In the genomic region with DNA sequence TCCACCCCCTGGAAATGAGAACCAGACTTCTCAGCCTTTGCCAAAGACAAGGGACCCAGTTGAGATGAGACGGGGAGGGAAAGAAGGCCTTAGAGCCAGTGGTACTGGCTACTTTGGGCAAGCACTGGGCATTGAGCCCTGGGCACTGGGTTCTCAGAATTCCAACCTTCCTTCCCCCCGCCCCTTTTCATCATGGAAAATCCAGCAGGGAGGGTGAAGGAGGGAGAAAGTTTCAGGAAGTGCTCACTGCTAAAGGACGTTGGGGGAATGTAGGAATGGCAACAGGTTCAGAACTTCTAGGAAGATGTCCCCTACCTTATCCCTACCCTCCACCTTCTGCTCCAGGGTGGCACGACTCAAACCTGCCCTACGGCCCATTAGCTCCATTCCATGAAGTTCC, we compare ENCODE assay signal across 10 cellular contexts. TPM values are rescaled to one million over a fixed set of nuclear protein-coding genes. Genes with fewer than 3 reads are reported as not detected.
DNase-seq lines count a peak whose midpoint lies in the region; ATAC-seq, FAIRE-seq and TF ChIP-seq lines count a peak whose summit lies in the region.
"Had no signal": no experiment of that assay in that cellular context is flagged by ENCODE, and none has a peak within 500 bp of the region (broad histone marks: within the 10 kb centered on the region; RNA-seq: fewer than 3 reads in every experiment).

No MANE protein-coding gene starts in this region.

- no peaks in the 10 kb centered on the region for H3K9me1 ChIP-seq in K562 (ENCODE audit: control insufficient read depth, insufficient read depth, low read length)

- no TSS peak for BruUV-seq in K562 (replicated peaks; lab: Mats Ljungman, UMichigan)

- CTCF ChIA-PET in K562 (lab: Yijun Ruan, JAX; ENCODE audit: low intra/inter-chr PET ratio), result no interaction called here

- H3K79me2 ChIP-seq in K562 (ENCODE audit: control insufficient read depth, insufficient read depth, low read length), result peaks cover 4% of the 10 kb centered on the region; the same call in 1 of the 3 replicates

- no peak for FAIRE-seq in K562 (lab: Jason Lieb, UNC)

- no peak for TF ChIP-seq EP300 in K562 (IDR thresholded peaks at IDR 0.05; ENCODE audit: low read length)
- no peak for TF ChIP-seq EP300 in transverse colon (IDR thresholded peaks at IDR 0.05; ENCODE audit: low read depth)

- H3K36me3 Mint-ChIP-seq in activated T-cell treated with anti-CD3 and anti-CD28 coated beads, Interleukin-2, amount 50 U/mL, for 72 hours (ENCODE audit: insufficient read depth in 2 of 2), result peaks cover 3 to 9% of the 10 kb centered on the region in 2 donors
- H3K36me3 Mint-ChIP-seq in memory B cell, result no peaks in the 10 kb centered on the region

- H3K27me3 ChIP-seq in K562 (ENCODE audit: control insufficient read depth in 2 of 2, insufficient read depth in 2 of 2, low read length in 2 of 2) (no peaks in the 10 kb centered on the region), transverse colon (no peaks in the 10 kb centered on the region)

- no peak for TF ChIP-seq RAD21 in K562 (CRISPR knock-in tag; conservative IDR thresholded peaks at IDR 0.05 in 1 of 2, IDR thresholded peaks at IDR 0.05 in 1 of 2)

- TF ChIP-seq POLR2A in K562 (conservative IDR thresholded peaks at IDR 0.05) (no peak), transverse colon (IDR thresholded peaks at IDR 0.05) (no peak)

- H4K20me1 ChIP-seq in K562 (replicated peaks; ENCODE audit: control insufficient read depth, insufficient read depth, low read length), result peaks cover 6% of the 10 kb centered on the region

- no peak for ATAC-seq in activated T-cell treated with anti-CD3 and anti-CD28 coated beads, Interleukin-2, amount 50 U/mL, for 72 hours (replicated peaks in 1 of 2)
- no peak for ATAC-seq in K562
- ATAC-seq in memory B cell (ENCODE audit: low read depth), result no peak
- ATAC-seq in GM19351 (IDR thresholded peaks at IDR 0.05; ENCODE audit: unreplicated experiment), result no peak

- in situ Hi-C loops in K562 (cut with MboI) (no loop called here), transverse colon (cut with MboI; ENCODE audit: low pct_ligation_motif_present in 1 of 4, low pct_unique_long_range_greater_than_20kb in 1 of 4, low sequenced_read_pairs in 3 of 4) (no loop called here)

- peak overlapping the region; percentile 86 to 99 for H3K4me3 Mint-ChIP-seq in activated T-cell treated with anti-CD3 and anti-CD28 coated beads, Interleukin-2, amount 50 U/mL, for 72 hours
- H3K4me3 Mint-ChIP-seq in memory B cell, result peak overlapping the region; percentile 87

- no peak for TF ChIP-seq CTCF in K562 (IDR thresholded peaks at IDR 0.05 in 2 of 3, conservative IDR thresholded peaks at IDR 0.05 in 1 of 3; ENCODE audit: insufficient read depth in 2 of 3, low read depth in 1 of 3, low read length in 3 of 3)
- no peak for TF ChIP-seq CTCF in transverse colon (IDR thresholded peaks at IDR 0.05)

- peak overlapping the region; percentile 67; the same call in 1 of the 2 replicates for H3K4me3 ChIP-seq in K562
- H3K4me3 ChIP-seq in transverse colon, result peak overlapping the region in 3 of 4 donors; percentile 47 to 77 (median 58)

- no peak for DNase-seq in activated T-cell treated with anti-CD3 and anti-CD28 coated beads, Interleukin-2, amount 50 U/mL, for 72 hours
- DNase-seq in activated T-cell treated with anti-CD3 and anti-CD28 coated beads, Interleukin-2, amount 50 U/mL, for 1 hour, result no peak
- DNase-seq in K562 (ENCODE audit: extremely low read depth in 1 of 4, low spot score in 3 of 4) (no peak), memory B cell (ENCODE audit: low spot score in 2 of 2) (no peak), transverse colon (no peak), NCI-H226 (no peak), NCI-H82 treated with DMSO at 0.1 percent for 48 hours (lab: John Stamatoyannopoulos, UW; ENCODE audit: unreplicated experiment) (no peak)
- DNase-seq: cerebellar nuclear complex; stimulated activated CD4-positive, alpha-beta T cell treated with anti-CD3 and anti-CD28 coated beads, Interleukin-1b, Interleukin-23, amount 100 ng/mL, for 48 hours had no signal

- H3K36me3 ChIP-seq in K562 (ENCODE audit: control insufficient read depth, insufficient read depth, low read length), result peaks cover 11% of the 10 kb centered on the region; the same call in 2 of the 3 replicates
- H3K36me3 ChIP-seq in transverse colon, result no peaks in the 10 kb centered on the region

- no peaks in the 10 kb centered on the region for H3K9me3 ChIP-seq in K562 (replicated peaks; ENCODE audit: control insufficient read depth, insufficient read depth, low read depth, low read length)
- no peaks in the 10 kb centered on the region for H3K9me3 ChIP-seq in transverse colon

- peak overlapping the region; percentile 97 for H3K4me2 ChIP-seq in K562 (ENCODE audit: insufficient read depth, low read length)

- peaks cover 7% of the 10 kb centered on the region for H3K27me3 Mint-ChIP-seq in activated T-cell treated with anti-CD3 and anti-CD28 coated beads, Interleukin-2, amount 50 U/mL, for 72 hours (ENCODE audit: low read depth)
- H3K27me3 Mint-ChIP-seq in memory B cell, result no peaks in the 10 kb centered on the region

- H3K4me1 ChIP-seq in K562 (replicated peaks in 1 of 2; ENCODE audit: control insufficient read depth in 2 of 2, insufficient read depth in 2 of 2, low read length in 2 of 2), result peaks cover 48 to 56% of the 10 kb centered on the region in 2 experiments
- peaks cover 27 to 64% (median 54%) of the 10 kb centered on the region in 4 donors for H3K4me1 ChIP-seq in transverse colon

- intact Hi-C loops in K562 (cut with micrococcal nuclease) (loop anchor here (5.0 kb wide), 1 partner anchor 38 kb away; a partner anchor contains a TSS), transverse colon (cut with DNase I; ENCODE audit: low total_unique reads) (no loop called here)

- peak overlapping the region; percentile 72 to 84; a peak in 3 of 4 replicates for H3K9ac ChIP-seq in K562 (ENCODE audit: insufficient read depth in 1 of 2, low read depth in 2 of 2, low read length in 2 of 2)

- H3K9me3 Mint-ChIP-seq in activated T-cell treated with anti-CD3 and anti-CD28 coated beads, Interleukin-2, amount 50 U/mL, for 72 hours, result no peaks in the 10 kb centered on the region
- H3K9me3 Mint-ChIP-seq in memory B cell, result no peaks in the 10 kb centered on the region

- peak overlapping the region; percentile 88 for H3K27ac ChIP-seq in K562 (ENCODE audit: extremely low read depth, low read depth, low read length)
- peak overlapping the region; percentile 96 to 99 (median 98) for H3K27ac ChIP-seq in transverse colon

- 0 out of 2 replicates have a peak overlapping the region, but pooled peaks have one; percentile 71 for H2AFZ ChIP-seq in K562 (ENCODE audit: low read depth, low read length)

- H3K4me1 Mint-ChIP-seq in activated T-cell treated with anti-CD3 and anti-CD28 coated beads, Interleukin-2, amount 50 U/mL, for 72 hours (ENCODE audit: low read depth), result peaks cover 32% of the 10 kb centered on the region
- H3K4me1 Mint-ChIP-seq in memory B cell, result peaks cover 7% of the 10 kb centered on the region

- WGBS in K562 (ENCODE audit: insufficient coverage, low coverage, missing lambda C conversion rate), result 60% methylated on average over 4 of the region's 5 CpGs
- 46% methylated on average over 5 of the region's 5 CpGs; no CpG with 5 or more reads in 1 of the 2 donors for WGBS in transverse colon (ENCODE audit: low coverage in 1 of 2), 2 donors

- no peak overlapping the region for H3K27ac Mint-ChIP-seq in activated T-cell treated with anti-CD3 and anti-CD28 coated beads, Interleukin-2, amount 50 U/mL, for 72 hours
- no peak overlapping the region for H3K27ac Mint-ChIP-seq in memory B cell

- POLR2A ChIA-PET in K562 (lab: Yijun Ruan, JAX), result interaction anchor here (0.8 to 3.8 kb wide), 3 partner anchors 8 to 104 kb away, joined by 3 to 20 read pairs (median 3); no protein-coding TSS in a partner anchor

RNA-seq across cellular contexts. Expression of a gene that starts 4.2 kb away (rescaled TPM):
- total RNA-seq in activated T-cell treated with anti-CD3 and anti-CD28 coated beads, Interleukin-2, amount 50 U/mL, for 72 hours, result 1 to 10 TPM; 1.5 to 2.6 TPM
- total RNA-seq in K562 (2011; cell fraction: chromatin; rRNA removed; ENCODE audit: low replicate concordance), result 7.1 and 23.0 TPM in 2 replicates
- total RNA-seq in K562 (2011; cell fraction: nucleolus; rRNA removed), result 8.0 and 14.7 TPM in 2 replicates
- total RNA-seq in K562 (2011; cell fraction: nucleoplasm; rRNA removed), result 8.0 and 11.1 TPM in 2 replicates
- total RNA-seq in K562 (2014; rRNA removed) (1.2 and 1.3 TPM in 2 replicates), K562 (2014; rRNA removed; fragmentation: Illumina TruSeq; extraction: Trizol) (0.41 and 0.73 TPM in 2 replicates), K562 (2015; rRNA removed; fragmentation: Illumina TruSeq; extraction: Trizol) (0.65 and 0.79 TPM in 2 replicates), K562 (2021) (2.8 and 3.1 TPM in 2 replicates), transverse colon (100 to 1,000 TPM in 2 of 4 donors, 10 to 100 TPM in 2; 48.2 to 397 (median 169) TPM)
- polyA plus RNA-seq in K562 (2011; rRNA removed) (1.3 and 1.7 TPM in 2 replicates), K562 (2014; fragmentation: Illumina TruSeq; extraction: Trizol) (1.4 and 1.6 TPM in 2 replicates), K562 (2014; fragmentation: Nextera tagmentation; extraction: Ambion mirVana) (under 1 TPM in 1 of 2 experiments, not detected in 1; 0.28 TPM), K562 (2014; rRNA removed) (1.0 and 2.8 TPM in 2 replicates)
- polyA plus RNA-seq in K562 (2011; cell fraction: cytosol; rRNA removed), result 0.91 and 1.3 TPM in 2 replicates
- polyA plus RNA-seq in K562 (2011; cell fraction: nucleus; rRNA removed), result 7.6 and 16.8 TPM in 2 replicates
- polyA plus RNA-seq in K562 (2012), result 1.5 and 2.8 TPM in 2 replicates
- 2.3 and 2.9 TPM in 2 replicates for polyA minus RNA-seq in K562 (2011; rRNA and poly(A)+ RNA removed)
- 4.6 and 4.9 TPM in 2 replicates for polyA minus RNA-seq in K562 (2011; cell fraction: cytosol; rRNA and poly(A)+ RNA removed)
- polyA minus RNA-seq in K562 (2011; cell fraction: nucleus; rRNA and poly(A)+ RNA removed), result 9.4 and 13.6 TPM in 2 replicates

RNA-seq across cellular contexts. Expression of a gene that starts 33.5 kb away (rescaled TPM):
- total RNA-seq in activated T-cell treated with anti-CD3 and anti-CD28 coated beads, Interleukin-2, amount 50 U/mL, for 72 hours, result 10 to 100 TPM; 30.0 to 31.5 TPM
- 10.8 and 27.6 TPM in 2 replicates for total RNA-seq in K562 (2011; cell fraction: chromatin; rRNA removed; ENCODE audit: low replicate concordance)
- total RNA-seq in K562 (2011; cell fraction: nucleolus; rRNA removed), result 15.0 and 17.4 TPM in 2 replicates
- 15.6 and 18.3 TPM in 2 replicates for total RNA-seq in K562 (2011; cell fraction: nucleoplasm; rRNA removed)
- total RNA-seq in K562 (2014; rRNA removed), result 8.4 and 10.6 TPM in 2 replicates
- 4.1 and 5.1 TPM in 2 replicates for total RNA-seq in K562 (2014; rRNA removed; fragmentation: Illumina TruSeq; extraction: Trizol)
- total RNA-seq in K562 (2015; rRNA removed; fragmentation: Illumina TruSeq; extraction: Trizol), result 5.0 and 5.9 TPM in 2 replicates
- 10.8 and 13.6 TPM in 2 replicates for total RNA-seq in K562 (2021)
- 6.2 and 7.6 TPM in 2 replicates for polyA plus RNA-seq in K562 (2011; rRNA removed)
- 8.6 and 18.4 TPM in 2 replicates for polyA plus RNA-seq in K562 (2011; cell fraction: cytosol; rRNA removed)
- 11.1 and 16.3 TPM in 2 replicates for polyA plus RNA-seq in K562 (2011; cell fraction: nucleus; rRNA removed)
- 11.4 and 11.7 TPM in 2 replicates for polyA plus RNA-seq in K562 (2012)
- polyA plus RNA-seq in K562 (2014; fragmentation: Illumina TruSeq; extraction: Trizol), result 10.6 and 11.4 TPM in 2 replicates
- 1 to 10 TPM; 1.5 to 2.6 TPM for polyA plus RNA-seq in K562 (2014; fragmentation: Nextera tagmentation; extraction: Ambion mirVana)
- 9.1 and 11.0 TPM in 2 replicates for polyA plus RNA-seq in K562 (2014; rRNA removed)
- 7.4 and 10.3 TPM in 2 replicates for polyA minus RNA-seq in K562 (2011; rRNA and poly(A)+ RNA removed)
- 6.8 and 11.6 TPM in 2 replicates for polyA minus RNA-seq in K562 (2011; cell fraction: cytosol; rRNA and poly(A)+ RNA removed)
- 6.6 and 7.5 TPM in 2 replicates for polyA minus RNA-seq in K562 (2011; cell fraction: nucleus; rRNA and poly(A)+ RNA removed)
- 10 to 100 TPM; 10.1 to 27.0 (median 21.9) TPM for total RNA-seq in transverse colon

RNA-seq across cellular contexts. Expression of a gene that starts 39.4 kb away (rescaled TPM):
- 100 to 1,000 TPM; 622 to 633 TPM for total RNA-seq in activated T-cell treated with anti-CD3 and anti-CD28 coated beads, Interleukin-2, amount 50 U/mL, for 72 hours
- total RNA-seq in K562 (2011; cell fraction: chromatin; rRNA removed; ENCODE audit: low replicate concordance), result 260 and 374 TPM in 2 replicates
- 137 and 149 TPM in 2 replicates for total RNA-seq in K562 (2011; cell fraction: nucleolus; rRNA removed)
- total RNA-seq in K562 (2011; cell fraction: nucleoplasm; rRNA removed), result 211 and 264 TPM in 2 replicates
- total RNA-seq in K562 (2014; rRNA removed), result 617 and 636 TPM in 2 replicates
- total RNA-seq in K562 (2014; rRNA removed; fragmentation: Illumina TruSeq; extraction: Trizol), result 669 and 710 TPM in 2 replicates
- total RNA-seq in K562 (2015; rRNA removed; fragmentation: Illumina TruSeq; extraction: Trizol), result 624 and 636 TPM in 2 replicates
- 535 and 617 TPM in 2 replicates for total RNA-seq in K562 (2021)
- 489 and 497 TPM in 2 replicates for polyA plus RNA-seq in K562 (2011; rRNA removed)
- polyA plus RNA-seq in K562 (2011; cell fraction: cytosol; rRNA removed), result 278 and 542 TPM in 2 replicates
- polyA plus RNA-seq in K562 (2011; cell fraction: nucleus; rRNA removed), result 180 and 236 TPM in 2 replicates
- 383 and 523 TPM in 2 replicates for polyA plus RNA-seq in K562 (2012)
- 552 and 578 TPM in 2 replicates for polyA plus RNA-seq in K562 (2014; fragmentation: Illumina TruSeq; extraction: Trizol)
- 100 to 1,000 TPM; 138 to 150 TPM for polyA plus RNA-seq in K562 (2014; fragmentation: Nextera tagmentation; extraction: Ambion mirVana)
- 312 and 317 TPM in 2 replicates for polyA plus RNA-seq in K562 (2014; rRNA removed)
- polyA minus RNA-seq in K562 (2011; rRNA and poly(A)+ RNA removed), result 1,377 and 1,493 TPM in 2 replicates
- 466 and 538 TPM in 2 replicates for polyA minus RNA-seq in K562 (2011; cell fraction: cytosol; rRNA and poly(A)+ RNA removed)
- polyA minus RNA-seq in K562 (2011; cell fraction: nucleus; rRNA and poly(A)+ RNA removed), result 102 and 253 TPM in 2 replicates
- 100 to 1,000 TPM; 175 to 383 (median 261) TPM for total RNA-seq in transverse colon

RNA-seq across cellular contexts. Expression of a gene that starts 51.8 kb away (rescaled TPM):
- 1 to 10 TPM; 5.7 to 9.2 TPM for total RNA-seq in activated T-cell treated with anti-CD3 and anti-CD28 coated beads, Interleukin-2, amount 50 U/mL, for 72 hours
- total RNA-seq in K562 (2011; cell fraction: chromatin; rRNA removed; ENCODE audit: low replicate concordance), result 0.97 TPM in 1 of 2 replicates, not detected in the other
- 0.66 and 1.8 TPM in 2 replicates for total RNA-seq in K562 (2011; cell fraction: nucleolus; rRNA removed)
- total RNA-seq in K562 (2011; cell fraction: nucleoplasm; rRNA removed), result 0.37 TPM in 1 of 2 replicates, not detected in the other
- total RNA-seq in K562 (2014; rRNA removed), result 1.2 and 1.6 TPM in 2 replicates
- total RNA-seq in K562 (2014; rRNA removed; fragmentation: Illumina TruSeq; extraction: Trizol), result 0.36 and 0.61 TPM in 2 replicates
- total RNA-seq in K562 (2015; rRNA removed; fragmentation: Illumina TruSeq; extraction: Trizol), result 0.38 and 0.76 TPM in 2 replicates
- 1.4 and 2.3 TPM in 2 replicates for total RNA-seq in K562 (2021)
- polyA plus RNA-seq in K562 (2011; rRNA removed), result 0.24 and 1.4 TPM in 2 replicates
- 0.94 and 2.5 TPM in 2 replicates for polyA plus RNA-seq in K562 (2011; cell fraction: cytosol; rRNA removed)
- 0.24 and 0.47 TPM in 2 replicates for polyA plus RNA-seq in K562 (2011; cell fraction: nucleus; rRNA removed)
- 0.89 and 1.4 TPM in 2 replicates for polyA plus RNA-seq in K562 (2012)
- polyA plus RNA-seq in K562 (2014; fragmentation: Illumina TruSeq; extraction: Trizol), result 0.52 and 0.62 TPM in 2 replicates
- polyA plus RNA-seq in K562 (2014; fragmentation: Nextera tagmentation; extraction: Ambion mirVana), result under 1 TPM; 0.15 to 0.23 TPM
- 0.54 and 2.4 TPM in 2 replicates for polyA plus RNA-seq in K562 (2014; rRNA removed)
- polyA minus RNA-seq in K562 (2011; rRNA and poly(A)+ RNA removed), result not detected in 2 replicates
- 1.1 TPM in 1 of 2 replicates, not detected in the other for polyA minus RNA-seq in K562 (2011; cell fraction: cytosol; rRNA and poly(A)+ RNA removed)
- polyA minus RNA-seq in K562 (2011; cell fraction: nucleus; rRNA and poly(A)+ RNA removed), result not detected in 2 replicates
- total RNA-seq in transverse colon, result 100 to 1,000 TPM in 1 of 4 donors, 10 to 100 TPM in 3; 38.5 to 106 (median 94.5) TPM

RNA-seq across cellular contexts. Expression of a gene that starts 57.6 kb away (rescaled TPM):
- total RNA-seq in activated T-cell treated with anti-CD3 and anti-CD28 coated beads, Interleukin-2, amount 50 U/mL, for 72 hours, result 1 to 10 TPM; 2.2 to 7.9 TPM
- total RNA-seq in K562 (2011; cell fraction: chromatin; rRNA removed; ENCODE audit: low replicate concordance), result not detected in 2 replicates
- total RNA-seq in K562 (2011; cell fraction: nucleolus; rRNA removed), result not detected in 2 replicates
- 0.38 TPM in 1 of 2 replicates, not detected in the other for total RNA-seq in K562 (2011; cell fraction: nucleoplasm; rRNA removed)
- total RNA-seq in K562 (2014; rRNA removed) (not detected in 2 replicates), K562 (2014; rRNA removed; fragmentation: Illumina TruSeq; extraction: Trizol) (not detected in 2 replicates), K562 (2015; rRNA removed; fragmentation: Illumina TruSeq; extraction: Trizol) (not detected in 2 replicates), K562 (2021) (not detected in 2 replicates), transverse colon (under 1 TPM in 1 of 4 donors, not detected in 3; 0.41 TPM)
- polyA plus RNA-seq in K562 (2011; rRNA removed) (not detected in 2 replicates), K562 (2014; fragmentation: Illumina TruSeq; extraction: Trizol) (not detected in 2 replicates), K562 (2014; fragmentation: Nextera tagmentation; extraction: Ambion mirVana) (not detected), K562 (2014; rRNA removed) (0.04 TPM in 1 of 2 replicates, not detected in the other)
- not detected in 2 replicates for polyA plus RNA-seq in K562 (2011; cell fraction: cytosol; rRNA removed)
- not detected in 2 replicates for polyA plus RNA-seq in K562 (2011; cell fraction: nucleus; rRNA removed)
- polyA plus RNA-seq in K562 (2012), result not detected in 2 replicates
- polyA minus RNA-seq in K562 (2011; rRNA and poly(A)+ RNA removed), result not detected in 2 replicates
- not detected in 2 replicates for polyA minus RNA-seq in K562 (2011; cell fraction: cytosol; rRNA and poly(A)+ RNA removed)
- polyA minus RNA-seq in K562 (2011; cell fraction: nucleus; rRNA and poly(A)+ RNA removed), result not detected in 2 replicates
